ENCODE assay signal across 17 cellular contexts in the genomic region with DNA sequence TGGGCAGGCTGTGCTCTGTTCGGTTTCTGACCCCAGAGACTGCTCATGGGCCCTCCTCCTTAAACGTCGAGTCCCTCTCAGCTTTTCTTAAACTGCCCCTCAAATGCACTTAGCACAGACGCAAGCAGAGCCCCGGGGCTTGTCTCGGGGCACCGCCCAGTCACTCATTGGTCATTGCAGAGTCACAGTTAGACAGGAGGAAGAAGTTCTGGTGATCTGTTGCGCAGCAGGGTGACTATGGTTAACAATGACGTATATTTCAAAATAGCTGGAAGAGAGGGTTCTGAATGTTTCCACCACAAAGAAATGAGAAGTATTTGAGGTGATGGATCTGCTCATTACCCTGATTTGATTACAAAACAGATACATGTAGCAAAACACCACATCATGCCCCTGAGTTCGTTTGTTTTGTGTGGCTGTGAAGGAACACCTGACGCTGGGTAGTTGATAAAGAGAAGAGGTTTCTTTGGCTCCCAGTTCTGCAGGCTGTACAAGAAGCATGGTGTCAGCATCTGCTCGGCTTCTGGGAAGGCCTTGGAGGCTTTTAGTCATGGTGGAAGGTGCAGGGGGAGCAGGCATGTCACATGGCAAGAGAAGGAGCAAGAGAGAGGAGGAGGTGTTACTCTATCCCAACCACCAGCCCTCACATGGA.
A peak's percentile ranks its signal among the peaks of the same experiment; 100 is the strongest.
DNase-seq lines count a peak whose midpoint lies in the region; ATAC-seq and TF ChIP-seq lines count a peak whose summit lies in the region.
"Had no signal": no experiment of that assay in that cellular context is flagged by ENCODE, and none has a peak within 500 bp of the region (broad histone marks: within the 10 kb centered on the region; RNA-seq: fewer than 3 reads in every experiment).

No MANE protein-coding gene starts in this region.

- H3K27ac ChIP-seq in BLaER1 treated with 17β-estradiol and CSF1 and Interleukin-3, amounts not matched to agents 10 nM and 100 nM: no peak overlapping the region; a peak in 1 of 22 replicates
- H3K27ac ChIP-seq in naive thymus-derived CD4-positive, alpha-beta T cell (ENCODE audit: low read depth, low read length): no peak overlapping the region

- H3K4me1 ChIP-seq in BLaER1 treated with 17β-estradiol and CSF1 and Interleukin-3, amounts not matched to agents 10 nM and 100 nM: peaks cover 3 to 99% (median 77%) of the 10 kb centered on the region in 10 experiments
- H3K4me1 ChIP-seq in naive thymus-derived CD4-positive, alpha-beta T cell (ENCODE audit: control insufficient read depth in 2 of 2, insufficient read depth in 2 of 2, low read length in 2 of 2): no peaks in the 10 kb centered on the region
- H3K4me1 ChIP-seq: HAP-1 had no signal

- peaks cover 0 to 76% (median 0%) of the 10 kb centered on the region in 11 experiments; a peak in 3 of 22 replicates for H4K20me1 ChIP-seq in BLaER1 treated with 17β-estradiol and CSF1 and Interleukin-3, amounts not matched to agents 10 nM and 100 nM

- H3K4me3 Mint-ChIP-seq in naive thymus-derived CD4-positive, alpha-beta T cell: no peak overlapping the region
- H3K4me3 Mint-ChIP-seq: B cell; T-helper 1 cell treated with Interleukin-12 subunit alpha and Interleukin-12 subunit beta and Interleukin-4 antibody, amounts not matched to agents 30 μg/mL and 1 μg/mL, for 36 hours had no signal

- peaks cover 0 to 21% (median 0%) of the 10 kb centered on the region in 11 experiments; a peak in 4 of 22 replicates for H3K9me3 ChIP-seq in BLaER1 treated with 17β-estradiol and CSF1 and Interleukin-3, amounts not matched to agents 10 nM and 100 nM (replicated peaks in 1 of 11)
- no peaks in the 10 kb centered on the region for H3K9me3 ChIP-seq in naive thymus-derived CD4-positive, alpha-beta T cell (ENCODE audit: control insufficient read depth in 2 of 3, low read length in 3 of 3)
- H3K9me3 ChIP-seq: HAP-1 had no signal

- H3K27ac Mint-ChIP-seq in naive thymus-derived CD4-positive, alpha-beta T cell: no peak overlapping the region
- H3K27ac Mint-ChIP-seq: B cell; T-helper 1 cell treated with Interleukin-12 subunit alpha and Interleukin-12 subunit beta and Interleukin-4 antibody, amounts not matched to agents 30 μg/mL and 1 μg/mL, for 36 hours had no signal

- H3K4me2 ChIP-seq in BLaER1 treated with 17β-estradiol and CSF1 and Interleukin-3, amounts not matched to agents 10 nM and 100 nM: peak overlapping the region in 6 of 11 experiments; percentile 26 to 39 (median 30); a peak in 10 of 22 replicates

- TF ChIP-seq CTCF in NB4 (IDR thresholded peaks at IDR 0.05; ENCODE audit: low read depth, low read length): no peak

- peak; percentile 77 for DNase-seq in NB4 (ENCODE audit: low read depth)
- peak; percentile 78 for DNase-seq in SKM-1 (lab: John Stamatoyannopoulos, UW; ENCODE audit: unreplicated experiment)
- no peak for DNase-seq in naive thymus-derived CD4-positive, alpha-beta T cell
- no peak for DNase-seq in dedifferentiated amniotic fluid mesenchymal stem cell (ENCODE audit: extremely low spot score)
- DNase-seq in T1000 (lab: John Stamatoyannopoulos, UW): no peak
- DNase-seq in NCI-H1436 (lab: John Stamatoyannopoulos, UW): no peak
- DNase-seq: NCI-H146, NCI-H2029 treated with DMSO at 0.1 percent for 48 hours, NCI-H446 treated with DMSO at 0.1 percent for 48 hours, PC-3, RPMI8226, SHP77 treated with DMSO at 0.1 percent for 48 hours had no signal

- H3K27me3 Mint-ChIP-seq in naive thymus-derived CD4-positive, alpha-beta T cell: no peaks in the 10 kb centered on the region
- H3K27me3 Mint-ChIP-seq: B cell had no signal

- ATAC-seq in naive thymus-derived CD4-positive, alpha-beta T cell: peak; percentile 77
- ATAC-seq in GM19328 (IDR thresholded peaks at IDR 0.05; ENCODE audit: unreplicated experiment): no peak
- ATAC-seq: PC-3 had no signal

- peaks cover 0 to 34% (median 15%) of the 10 kb centered on the region in 5 donors for H3K36me3 Mint-ChIP-seq in naive thymus-derived CD4-positive, alpha-beta T cell

- no peaks in the 10 kb centered on the region for H3K27me3 ChIP-seq in BLaER1 treated with 17β-estradiol and CSF1 and Interleukin-3, amounts not matched to agents 10 nM and 100 nM
- H3K27me3 ChIP-seq in naive thymus-derived CD4-positive, alpha-beta T cell (ENCODE audit: control insufficient read depth in 2 of 2, insufficient read depth in 2 of 2, low read length in 2 of 2): no peaks in the 10 kb centered on the region

- POLR2A ChIA-PET in naive thymus-derived CD4-positive, alpha-beta T cell (lab: Charles Lee): no interaction called here

- CTCF ChIA-PET in naive thymus-derived CD4-positive, alpha-beta T cell (lab: Charles Lee): no interaction called here

- H3K4me3 ChIP-seq in BLaER1 treated with 17β-estradiol and CSF1 and Interleukin-3, amounts not matched to agents 10 nM and 100 nM: no peak overlapping the region
- H3K4me3 ChIP-seq in NB4 (ENCODE audit: low read depth, low read length): no peak overlapping the region
- no peak overlapping the region for H3K4me3 ChIP-seq in naive thymus-derived CD4-positive, alpha-beta T cell (ENCODE audit: low read length)
- H3K4me3 ChIP-seq: HAP-1 had no signal

- TF ChIP-seq POLR2A in NB4 (IDR thresholded peaks at IDR 0.05; ENCODE audit: extremely low read depth, insufficient read length): no peak

- peaks cover 0 to 20% (median 4%) of the 10 kb centered on the region in 7 donors for H3K4me1 Mint-ChIP-seq in naive thymus-derived CD4-positive, alpha-beta T cell

- peaks cover 0 to 15% (median 2%) of the 10 kb centered on the region in 11 experiments; a peak in 4 of 22 replicates for H3K36me3 ChIP-seq in BLaER1 treated with 17β-estradiol and CSF1 and Interleukin-3, amounts not matched to agents 10 nM and 100 nM
- H3K36me3 ChIP-seq in naive thymus-derived CD4-positive, alpha-beta T cell (ENCODE audit: control insufficient read depth in 2 of 3, insufficient read depth in 3 of 3, low read length in 3 of 3): peaks cover 0 to 7% (median 0%) of the 10 kb centered on the region in 3 experiments
- H3K36me3 ChIP-seq: HAP-1 had no signal

- intact Hi-C loops in naive thymus-derived CD4-positive, alpha-beta T cell (cut with micrococcal nuclease): no loop called here

- H3K9me3 Mint-ChIP-seq in naive thymus-derived CD4-positive, alpha-beta T cell: no peaks in the 10 kb centered on the region
- H3K9me3 Mint-ChIP-seq: T-helper 1 cell treated with Interleukin-12 subunit alpha and Interleukin-12 subunit beta and Interleukin-4 antibody, amounts not matched to agents 30 μg/mL and 1 μg/mL, for 36 hours had no signal

- H3K9ac ChIP-seq in BLaER1 treated with 17β-estradiol and CSF1 and Interleukin-3, amounts not matched to agents 10 nM and 100 nM: no peak overlapping the region

Comparison
In these comparisons a context has a peak if more than half of its experiments do, and no peak if none do; other contexts are left out.
1. DNase-seq: peak in NB4 (single experiment) and SKM-1 (single experiment); none in naive thymus-derived CD4-positive, alpha-beta T cell (0 of 9), dedifferentiated amniotic fluid mesenchymal stem cell (single experiment), T1000 (single experiment) and NCI-H1436 (single experiment).